ENCODE assay signal across 1 cellular context in the genomic region with DNA sequence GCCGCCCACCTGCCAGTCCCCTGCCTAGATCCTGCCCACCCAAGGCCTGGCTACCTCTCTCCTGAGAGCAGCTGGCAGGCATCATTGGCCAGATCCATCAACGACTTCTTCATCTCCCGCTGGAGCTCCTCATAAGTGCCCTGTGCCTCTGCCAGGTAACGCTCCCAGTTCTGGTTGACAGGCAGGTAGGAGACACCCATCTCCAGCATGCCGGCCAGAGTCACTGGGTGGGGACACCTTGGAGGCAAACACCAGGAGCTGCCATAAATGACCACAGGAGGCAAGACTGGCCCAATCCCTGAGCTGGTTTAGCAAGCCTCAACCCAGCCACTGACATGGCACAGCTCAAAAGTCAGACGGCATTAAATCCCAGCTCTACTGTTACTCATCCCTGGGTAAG.
TF ChIP-seq lines count a peak whose summit lies in the region.

No MANE protein-coding gene starts in this region.

TF ChIP-seq in K562, 482 proteins besides CTCF, POLR2A, EP300 and RAD21:
- no peak for TF ChIP-seq MAFK (IDR thresholded peaks at IDR 0.05; ENCODE audit: low read length)
- peak; percentile 33 for TF ChIP-seq RBFOX2 (IDR thresholded peaks at IDR 0.05; ENCODE audit: low read depth, low read length)
- TF ChIP-seq ZNF644 (tag; IDR thresholded peaks at IDR 0.05; ENCODE audit: low read depth), result no peak
- no peak for TF ChIP-seq ZNF583 (CRISPR knock-in tag; IDR thresholded peaks at IDR 0.05)
TF ChIP-seq in K562: peak in this region for 1.
